9 cellular contexts compared by ENCODE assay signal in genomic region chr12:91111366-91112321, GRCh38. TPM values are rescaled to one million over a fixed set of nuclear protein-coding genes. Genes with fewer than 3 reads are reported as not detected.
DNase-seq lines count a peak whose midpoint lies in the region; ATAC-seq and TF ChIP-seq lines count a peak whose summit lies in the region.
"Had no signal": no experiment of that assay in that cellular context is flagged by ENCODE, and none has a peak within 500 bp of the region (broad histone marks: within the 10 kb centered on the region; RNA-seq: fewer than 3 reads in every experiment).

Gene LUM (minus strand): TSS chr12:91111494. CDS start chr12:91108979, 2,515 bp downstream.

- WGBS in thymus: 86% methylated on average over 7 of the region's 7 CpGs

- ATAC-seq in HG03025 (IDR thresholded peaks at IDR 0.05; ENCODE audit: low FRiP score, unreplicated experiment): no peak
- ATAC-seq: stimulated activated memory B cell treated with anti-CD40 and anti-IgM and Interleukin-4, amounts not matched to agents 10 μg/mL and 1 μg/mL and 100 μg/mL, for 72 hours had no signal

- no peaks in the 10 kb centered on the region for H3K4me1 ChIP-seq in colonic mucosa
- H3K4me1 ChIP-seq in thymus (ENCODE audit: control insufficient read depth, insufficient read depth, low read length): no peaks in the 10 kb centered on the region

- H3K27me3 ChIP-seq in colonic mucosa (no peaks in the 10 kb centered on the region), thymus (ENCODE audit: control insufficient read depth, insufficient read depth) (no peaks in the 10 kb centered on the region)

- H3K36me3 ChIP-seq in colonic mucosa (no peaks in the 10 kb centered on the region), thymus (ENCODE audit: control insufficient read depth, insufficient read depth) (no peaks in the 10 kb centered on the region)

- in situ Hi-C loops in KBM-7 (cut with MboI; ENCODE audit: low pct_unique_long_range_greater_than_20kb, low sequenced_read_pairs): loop anchor here (25.0 kb wide), 1 partner anchor 124 kb away; no protein-coding TSS in a partner anchor

- no peaks in the 10 kb centered on the region for H3K9me3 ChIP-seq in colonic mucosa
- H3K9me3 ChIP-seq in thymus (ENCODE audit: control insufficient read depth): no peaks in the 10 kb centered on the region

- peak within 1 kb of the TSS; percentile 0 to 14 for H3K9ac ChIP-seq in colonic mucosa (ENCODE audit: low read depth in 2 of 2, low read length in 2 of 2)

- intact Hi-C loops in colonic mucosa (cut with DNase I): no loop called here

- TF ChIP-seq CTCF in colonic mucosa (IDR thresholded peaks at IDR 0.05) (no peak), GM10266 (IDR thresholded peaks at IDR 0.05; ENCODE audit: control insufficient read depth, insufficient read depth, low read depth, missing control alignments) (no peak)

- H3K4me3 ChIP-seq in colonic mucosa: no peak within 1 kb of the TSS
- no peak within 1 kb of the TSS for H3K4me3 ChIP-seq in thymus (ENCODE audit: low read length)

- H3K27ac ChIP-seq in colonic mucosa: peak within 1 kb of the TSS; percentile 2
- no peak within 1 kb of the TSS for H3K27ac ChIP-seq in thymus (ENCODE audit: low read depth)

- peak; percentile 14 for DNase-seq in KBM-7
- DNase-seq in colonic mucosa: peak; percentile 25
- DNase-seq in mesenteric fat pad (ENCODE audit: low spot score): no peak
- DNase-seq in putamen (ENCODE audit: low spot score): no peak
- DNase-seq in GM10266 (ENCODE audit: extremely low spot score): no peak
- DNase-seq in T1000 (lab: John Stamatoyannopoulos, UW): no peak

RNA-seq across cellular contexts. Expression of gene LUM, which starts in this region (rescaled TPM):
- total RNA-seq in colonic mucosa (100 to 1,000 TPM in 1 of 2 donors, 10 to 100 TPM in 1; 26.1 to 102 TPM), mesenteric fat pad (170 TPM)
- 63.5 TPM for polyA plus RNA-seq in thymus

Comparison
In these comparisons a context has a peak if more than half of its experiments do, and no peak if none do; other contexts are left out.
1. DNase-seq: peak in KBM-7 (single experiment) and colonic mucosa (single experiment); none in mesenteric fat pad (single experiment), putamen (single experiment), GM10266 (single experiment) and T1000 (single experiment).